1 cellular context compared by ENCODE assay signal in genomic region chr11:18792066-18792591, GRCh38.
TF ChIP-seq lines count a peak whose summit lies in the region.

No MANE protein-coding gene starts in this region.

TF ChIP-seq in WTC11, 78 proteins besides CTCF, POLR2A, EP300 and RAD21 (continued from another document):
- TF ChIP-seq JAZF1 (CRISPR knock-in tag; IDR thresholded peaks at IDR 0.05) (no peak), NFATC4 (CRISPR knock-in tag; IDR thresholded peaks at IDR 0.05) (no peak), NFYB (CRISPR knock-in tag; conservative IDR thresholded peaks at IDR 0.05; ENCODE audit: low read depth) (no peak), ZNF423 (CRISPR knock-in tag; IDR thresholded peaks at IDR 0.05) (no peak), ZNF512 (CRISPR knock-in tag; IDR thresholded peaks at IDR 0.05; ENCODE audit: borderline replicate concordance) (no peak), ZNF138 (CRISPR knock-in tag; conservative IDR thresholded peaks at IDR 0.05) (no peak), FOXP1 (CRISPR knock-in tag; IDR thresholded peaks at IDR 0.05; ENCODE audit: borderline replicate concordance) (peak; percentile 66; the same call in 1 of the 2 replicates)
